In the genomic region with DNA sequence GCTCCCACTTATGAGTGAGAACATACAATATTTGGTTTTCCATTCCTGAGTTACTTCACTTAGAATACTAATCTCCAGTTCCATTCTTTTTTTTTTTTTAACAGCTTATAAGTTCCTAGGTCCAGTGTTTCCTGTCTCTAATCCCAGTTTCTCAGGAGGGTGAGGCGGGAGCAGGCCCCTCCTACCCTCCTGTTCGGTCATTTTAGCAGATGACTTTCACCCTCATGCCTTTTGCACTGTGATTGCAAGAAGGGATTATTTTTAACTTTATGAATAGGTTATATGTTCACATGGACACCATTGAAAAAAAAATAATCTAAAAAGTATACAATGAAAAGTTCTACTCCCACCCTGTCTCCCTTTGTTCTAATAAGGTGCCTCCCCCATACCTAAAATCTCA, we compare ENCODE assay signal across 1 cellular context.
TF ChIP-seq lines count a peak whose summit lies in the region.

No MANE protein-coding gene starts in this region.

TF ChIP-seq in GM23338, 12 proteins besides CTCF, POLR2A, EP300 and RAD21 (continued from another document):
- TF ChIP-seq, protein P1, sequence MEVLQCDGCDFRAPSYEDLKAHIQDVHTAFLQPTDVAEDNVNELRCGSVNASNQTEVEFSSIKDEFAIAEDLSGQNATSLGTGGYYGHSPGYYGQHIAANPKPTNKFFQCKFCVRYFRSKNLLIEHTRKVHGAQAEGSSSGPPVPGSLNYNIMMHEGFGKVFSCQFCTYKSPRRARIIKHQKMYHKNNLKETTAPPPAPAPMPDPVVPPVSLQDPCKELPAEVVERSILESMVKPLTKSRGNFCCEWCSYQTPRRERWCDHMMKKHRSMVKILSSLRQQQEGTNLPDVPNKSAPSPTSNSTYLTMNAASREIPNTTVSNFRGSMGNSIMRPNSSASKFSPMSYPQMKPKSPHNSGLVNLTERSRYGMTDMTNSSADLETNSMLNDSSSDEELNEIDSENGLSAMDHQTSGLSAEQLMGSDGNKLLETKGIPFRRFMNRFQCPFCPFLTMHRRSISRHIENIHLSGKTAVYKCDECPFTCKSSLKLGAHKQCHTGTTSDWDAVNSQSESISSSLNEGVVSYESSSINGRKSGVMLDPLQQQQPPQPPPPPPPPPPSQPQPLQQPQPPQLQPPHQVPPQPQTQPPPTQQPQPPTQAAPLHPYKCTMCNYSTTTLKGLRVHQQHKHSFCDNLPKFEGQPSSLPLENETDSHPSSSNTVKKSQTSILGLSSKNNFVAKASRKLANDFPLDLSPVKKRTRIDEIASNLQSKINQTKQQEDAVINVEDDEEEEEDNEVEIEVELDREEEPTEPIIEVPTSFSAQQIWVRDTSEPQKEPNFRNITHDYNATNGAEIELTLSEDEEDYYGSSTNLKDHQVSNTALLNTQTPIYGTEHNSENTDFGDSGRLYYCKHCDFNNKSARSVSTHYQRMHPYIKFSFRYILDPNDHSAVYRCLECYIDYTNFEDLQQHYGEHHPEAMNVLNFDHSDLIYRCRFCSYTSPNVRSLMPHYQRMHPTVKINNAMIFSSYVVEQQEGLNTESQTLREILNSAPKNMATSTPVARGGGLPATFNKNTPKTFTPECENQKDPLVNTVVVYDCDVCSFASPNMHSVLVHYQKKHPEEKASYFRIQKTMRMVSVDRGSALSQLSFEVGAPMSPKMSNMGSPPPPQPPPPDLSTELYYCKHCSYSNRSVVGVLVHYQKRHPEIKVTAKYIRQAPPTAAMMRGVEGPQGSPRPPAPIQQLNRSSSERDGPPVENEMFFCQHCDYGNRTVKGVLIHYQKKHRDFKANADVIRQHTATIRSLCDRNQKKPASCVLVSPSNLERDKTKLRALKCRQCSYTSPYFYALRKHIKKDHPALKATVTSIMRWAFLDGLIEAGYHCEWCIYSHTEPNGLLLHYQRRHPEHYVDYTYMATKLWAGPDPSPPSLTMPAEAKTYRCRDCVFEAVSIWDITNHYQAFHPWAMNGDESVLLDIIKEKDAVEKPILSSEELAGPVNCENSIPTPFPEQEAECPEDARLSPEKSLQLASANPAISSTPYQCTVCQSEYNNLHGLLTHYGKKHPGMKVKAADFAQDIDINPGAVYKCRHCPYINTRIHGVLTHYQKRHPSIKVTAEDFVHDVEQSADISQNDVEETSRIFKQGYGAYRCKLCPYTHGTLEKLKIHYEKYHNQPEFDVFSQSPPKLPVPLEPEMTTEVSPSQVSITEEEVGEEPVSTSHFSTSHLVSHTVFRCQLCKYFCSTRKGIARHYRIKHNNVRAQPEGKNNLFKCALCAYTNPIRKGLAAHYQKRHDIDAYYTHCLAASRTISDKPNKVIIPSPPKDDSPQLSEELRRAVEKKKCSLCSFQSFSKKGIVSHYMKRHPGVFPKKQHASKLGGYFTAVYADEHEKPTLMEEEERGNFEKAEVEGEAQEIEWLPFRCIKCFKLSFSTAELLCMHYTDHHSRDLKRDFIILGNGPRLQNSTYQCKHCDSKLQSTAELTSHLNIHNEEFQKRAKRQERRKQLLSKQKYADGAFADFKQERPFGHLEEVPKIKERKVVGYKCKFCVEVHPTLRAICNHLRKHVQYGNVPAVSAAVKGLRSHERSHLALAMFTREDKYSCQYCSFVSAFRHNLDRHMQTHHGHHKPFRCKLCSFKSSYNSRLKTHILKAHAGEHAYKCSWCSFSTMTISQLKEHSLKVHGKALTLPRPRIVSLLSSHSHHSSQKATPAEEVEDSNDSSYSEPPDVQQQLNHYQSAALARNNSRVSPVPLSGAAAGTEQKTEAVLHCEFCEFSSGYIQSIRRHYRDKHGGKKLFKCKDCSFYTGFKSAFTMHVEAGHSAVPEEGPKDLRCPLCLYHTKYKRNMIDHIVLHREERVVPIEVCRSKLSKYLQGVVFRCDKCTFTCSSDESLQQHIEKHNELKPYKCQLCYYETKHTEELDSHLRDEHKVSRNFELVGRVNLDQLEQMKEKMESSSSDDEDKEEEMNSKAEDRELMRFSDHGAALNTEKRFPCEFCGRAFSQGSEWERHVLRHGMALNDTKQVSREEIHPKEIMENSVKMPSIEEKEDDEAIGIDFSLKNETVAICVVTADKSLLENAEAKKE (CRISPR knock-in tag; IDR thresholded peaks at IDR 0.05) = no peak
